ENCODE assay signal across 17 cellular contexts in the genomic region with DNA sequence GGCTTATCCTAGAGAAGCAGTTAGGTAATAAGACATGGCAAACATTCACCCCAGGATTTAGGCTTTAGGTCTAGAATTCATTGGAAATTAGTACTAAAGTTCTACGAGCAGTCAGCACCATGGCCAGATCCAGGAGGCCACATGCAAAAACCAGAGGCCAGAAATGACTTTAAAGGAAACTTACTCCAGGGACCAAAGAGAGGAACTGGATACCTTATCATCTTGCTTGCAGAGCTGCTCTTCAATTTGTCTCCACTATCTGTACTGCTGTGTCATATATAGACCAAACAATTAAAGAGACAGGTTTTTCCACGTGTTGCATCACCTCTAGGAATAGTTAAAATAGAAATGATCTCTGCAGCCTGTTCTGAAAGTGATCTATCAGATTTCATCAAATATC.
A peak's percentile ranks its signal among the peaks of the same experiment; 100 is the strongest.
DNase-seq lines count a peak whose midpoint lies in the region; ATAC-seq, FAIRE-seq and TF ChIP-seq lines count a peak whose summit lies in the region.
"Had no signal": no experiment of that assay in that cellular context is flagged by ENCODE, and none has a peak within 500 bp of the region (broad histone marks: within the 10 kb centered on the region; RNA-seq: fewer than 3 reads in every experiment).

No MANE protein-coding gene starts in this region.

- H3K4me3 ChIP-seq in SK-N-SH (ENCODE audit: low read depth in 2 of 2, low read length in 1 of 2) (no peak overlapping the region), PC-3 (ENCODE audit: low read length) (no peak overlapping the region), H1 (ENCODE audit: extremely low read depth in 1 of 4, insufficient read depth in 2 of 4, low read depth in 3 of 4, low read length in 4 of 4) (no peak overlapping the region), neural progenitor cell (no peak overlapping the region), dorsolateral prefrontal cortex (no peak overlapping the region)
- H3K4me3 ChIP-seq: lower lobe of right lung, SJSA1, thoracic aorta had no signal

- H4K20me1 ChIP-seq in SK-N-SH (ENCODE audit: insufficient read depth) (no peaks in the 10 kb centered on the region), PC-3 (ENCODE audit: low read length) (no peaks in the 10 kb centered on the region), H1 (replicated peaks in 1 of 2; ENCODE audit: control insufficient read depth in 1 of 2, insufficient read depth in 2 of 2, low read length in 2 of 2) (no peaks in the 10 kb centered on the region), neural progenitor cell (ENCODE audit: low read depth) (peaks cover 17% of the 10 kb centered on the region)

- no peak overlapping the region for H2BK5ac ChIP-seq in H1 (ENCODE audit: low read depth, low read length)

- intact Hi-C loops in PC-3 (cut with micrococcal nuclease) (no loop called here), dorsolateral prefrontal cortex (cut with DNase I) (no loop called here)

- H3K79me2 ChIP-seq in SK-N-SH (ENCODE audit: insufficient read depth) (no peaks in the 10 kb centered on the region), PC-3 (ENCODE audit: low read length) (no peaks in the 10 kb centered on the region), H1 (ENCODE audit: control insufficient read depth in 1 of 2, insufficient read depth in 2 of 2, low read length in 2 of 2) (no peaks in the 10 kb centered on the region), neural progenitor cell (ENCODE audit: low read depth) (no peaks in the 10 kb centered on the region)

- H3K9ac ChIP-seq in SK-N-SH (no peak overlapping the region), PC-3 (ENCODE audit: low read length) (no peak overlapping the region), H1 (replicated peaks in 1 of 4; ENCODE audit: extremely low read depth in 1 of 4, low read depth in 3 of 4, low read length in 3 of 4) (no peak overlapping the region), neural progenitor cell (no peak overlapping the region)

- POLR2A ChIA-PET in SK-N-SH (lab: Yijun Ruan, JAX), result no interaction called here
- POLR2A ChIA-PET in PC-3 (lab: Charles Lee; ENCODE audit: unreplicated experiment), result no interaction called here
- POLR2A ChIA-PET in H1 (lab: Charles Lee; ENCODE audit: partially characterized antibody), result no interaction called here

- H3K27me3 Mint-ChIP-seq in neural progenitor cell (ENCODE audit: insufficient read depth, low read depth), result peaks cover 19% of the 10 kb centered on the region

- H3K56ac ChIP-seq in H1 (replicated peaks; ENCODE audit: insufficient read length, low read depth, low read length), result no peak overlapping the region

- H3K27me3 ChIP-seq in SK-N-SH (ENCODE audit: insufficient read depth), result no peaks in the 10 kb centered on the region
- H3K27me3 ChIP-seq in PC-3 (ENCODE audit: low read length), result peaks cover 38% of the 10 kb centered on the region
- H3K27me3 ChIP-seq in H1 (replicated peaks in 1 of 4; ENCODE audit: control insufficient read depth in 3 of 4, extremely low read depth in 1 of 4, insufficient read depth in 3 of 4, low read length in 3 of 4), result peaks cover 0 to 15% (median 11%) of the 10 kb centered on the region in 4 experiments; a peak in 6 of 7 replicates
- peaks cover 28% of the 10 kb centered on the region for H3K27me3 ChIP-seq in neural progenitor cell
- peaks cover 0 to 33% (median 19%) of the 10 kb centered on the region in 45 donors for H3K27me3 ChIP-seq in dorsolateral prefrontal cortex

- no peak for TF ChIP-seq POLR2A in H1 (IDR thresholded peaks at IDR 0.05; ENCODE audit: control extremely low read depth in 1 of 2, low read depth in 2 of 2, low read length in 2 of 2)

- DNase-seq in SK-N-SH (no peak), PC-3 (peak; percentile 33), H1 (ENCODE audit: low read depth in 1 of 2, low spot score in 2 of 2) (no peak), neural progenitor cell (ENCODE audit: low spot score) (peak; percentile 51), dorsolateral prefrontal cortex (no peak), cortex of kidney (lab: John Stamatoyannopoulos, UW) (no peak)
- DNase-seq: activated CD8-positive, alpha-beta T cell treated with anti-CD3 and anti-CD28 coated beads, Interleukin-2, amount 10 ng/mL, durations not matched to agents 7 days and 5 days; amygdala; lower lobe of right lung; NCI-H2227 treated with DMSO at 0.1 percent for 48 hours; right cardiac atrium; stimulated activated CD4-positive, alpha-beta T cell treated with anti-CD3 and anti-CD28 coated beads, Interleukin-2, amount 100 ng/mL, for 24 hours had no signal

- H3K27ac Mint-ChIP-seq in neural progenitor cell, result no peak overlapping the region
- H3K27ac Mint-ChIP-seq: activated CD8-positive, alpha-beta T cell treated with anti-CD3 and anti-CD28 coated beads, Interleukin-2, amount 10 ng/mL, durations not matched to agents 7 days and 5 days had no signal

- no peak overlapping the region for H4K91ac ChIP-seq in H1 (replicated peaks; ENCODE audit: insufficient read length, low read length)

- H3K36me3 Mint-ChIP-seq in neural progenitor cell, result peaks cover 2% of the 10 kb centered on the region

- no peak overlapping the region for H2BK20ac ChIP-seq in H1 (ENCODE audit: low read length)

- no peak overlapping the region for H2AFZ ChIP-seq in SK-N-SH (ENCODE audit: low read depth)
- H2AFZ ChIP-seq in PC-3 (ENCODE audit: low read length), result no peak overlapping the region
- H2AFZ ChIP-seq in H1 (ENCODE audit: low read length), result no peak overlapping the region
- no peak overlapping the region for H2AFZ ChIP-seq in neural progenitor cell (replicated peaks)

- no peak overlapping the region for H3K4ac ChIP-seq in H1 (replicated peaks; ENCODE audit: insufficient read length, low read depth, low read length)

- no peak overlapping the region for H3K4me3 Mint-ChIP-seq in neural progenitor cell
- H3K4me3 Mint-ChIP-seq: activated CD8-positive, alpha-beta T cell treated with anti-CD3 and anti-CD28 coated beads, Interleukin-2, amount 10 ng/mL, durations not matched to agents 7 days and 5 days had no signal

- 0% methylated on average over 2 of the region's 2 CpGs for WGBS in SK-N-SH (ENCODE audit: low lambda C conversion rate)
- WGBS in H1 (ENCODE audit: extremely low coverage in 1 of 2, insufficient coverage in 1 of 2, insufficient read length in 1 of 2, insufficient replicate concordance in 2 of 2, low coverage in 1 of 2, low lambda C conversion rate in 2 of 2, missing lambda C conversion rate in 1 of 2), 2 experiments, result 64% methylated on average over 2 of the region's 2 CpGs; no CpG with 5 or more reads in 1 of the 2 experiments

- H2AK5ac ChIP-seq in H1 (ENCODE audit: low read depth, low read length), result no peak overlapping the region

- H3K4me2 ChIP-seq in SK-N-SH (no peak overlapping the region), PC-3 (ENCODE audit: low read length) (no peak overlapping the region), H1 (ENCODE audit: insufficient read depth in 1 of 2, low read depth in 2 of 2, low read length in 2 of 2) (no peak overlapping the region), neural progenitor cell (no peak overlapping the region)

- H3K9me3 Mint-ChIP-seq in neural progenitor cell, result peaks cover 3% of the 10 kb centered on the region

- no TSS peak for BruUV-seq in PC-3 (replicated peaks; lab: Mats Ljungman, UMichigan)

- TF ChIP-seq EP300 in SK-N-SH (IDR thresholded peaks at IDR 0.05; ENCODE audit: borderline replicate concordance in 1 of 2, low read depth in 1 of 2, low read length in 1 of 2) (no peak), H1 (IDR thresholded peaks at IDR 0.05; ENCODE audit: borderline replicate concordance in 1 of 2, low read depth in 2 of 2, low read length in 2 of 2) (no peak)

- H2BK15ac ChIP-seq in H1 (ENCODE audit: low read length), result no peak overlapping the region

- no peaks in the 10 kb centered on the region for H3K23me2 ChIP-seq in H1 (ENCODE audit: low read depth, low read length)

- H2BK120ac ChIP-seq in H1 (replicated peaks; ENCODE audit: low read depth, low read length), result no peak overlapping the region

- FAIRE-seq in H1 (lab: Jason Lieb, UNC), result peak; percentile 39
- FAIRE-seq: TTC549 had no signal

- no peaks in the 10 kb centered on the region for H3K79me1 ChIP-seq in H1 (ENCODE audit: low read depth, low read length)

- no peaks in the 10 kb centered on the region for H3K9me3 ChIP-seq in SK-N-SH
- no peaks in the 10 kb centered on the region for H3K9me3 ChIP-seq in PC-3 (ENCODE audit: low read length)
- H3K9me3 ChIP-seq in H1 (ENCODE audit: insufficient read depth in 2 of 2, low read depth in 1 of 2, low read length in 1 of 2), result no peaks in the 10 kb centered on the region
- no peaks in the 10 kb centered on the region for H3K9me3 ChIP-seq in neural progenitor cell (ENCODE audit: low read depth)
- H3K9me3 ChIP-seq: lower lobe of right lung, SJSA1, thoracic aorta had no signal

- no peak overlapping the region for H4K8ac ChIP-seq in H1 (ENCODE audit: extremely low read depth, insufficient read depth, low read length)

- no peak overlapping the region for H2BK12ac ChIP-seq in H1 (ENCODE audit: low read depth, low read length)

- no peak overlapping the region for H3K14ac ChIP-seq in H1 (ENCODE audit: insufficient read length)

- H3K36me3 ChIP-seq in SK-N-SH (replicated peaks in 1 of 2; ENCODE audit: control insufficient read depth in 1 of 2, insufficient read depth in 2 of 2, low read length in 1 of 2), result no peaks in the 10 kb centered on the region
- H3K36me3 ChIP-seq in PC-3 (ENCODE audit: low read depth, low read length), result no peaks in the 10 kb centered on the region
- H3K36me3 ChIP-seq in H1 (ENCODE audit: control insufficient read depth in 2 of 4, insufficient read depth in 4 of 4, low read length in 3 of 4), result no peaks in the 10 kb centered on the region; a peak in 1 of 8 replicates
- H3K36me3 ChIP-seq in neural progenitor cell, result no peaks in the 10 kb centered on the region
- H3K36me3 ChIP-seq: lower lobe of right lung, SJSA1, thoracic aorta had no signal

- H3K18ac ChIP-seq in H1 (ENCODE audit: extremely low read depth, low read length), result no peak overlapping the region

- H3K23ac ChIP-seq in H1 (ENCODE audit: insufficient read length), result no peak overlapping the region

- H3K4me1 ChIP-seq in SK-N-SH (ENCODE audit: control insufficient read depth in 1 of 2, insufficient read depth in 2 of 2, low read depth in 1 of 2, low read length in 1 of 2) (no peaks in the 10 kb centered on the region), PC-3 (ENCODE audit: insufficient read depth, low read length) (no peaks in the 10 kb centered on the region), H1 (replicated peaks in 1 of 4; ENCODE audit: control insufficient read depth in 3 of 4, insufficient read depth in 4 of 4, low read length in 3 of 4) (peaks cover 0 to 5% (median under 1%) of the 10 kb centered on the region in 4 experiments; a peak in 2 of 7 replicates), neural progenitor cell (no peaks in the 10 kb centered on the region)
- H3K4me1 ChIP-seq: lower lobe of right lung, SJSA1 had no signal

- CTCF ChIA-PET in SK-N-SH (lab: Yijun Ruan, JAX) (interaction anchor here (0.9 kb wide), 1 partner anchor 25 kb away, joined by 3 read pairs; no protein-coding TSS in a partner anchor), PC-3 (lab: Charles Lee) (no interaction called here), H1 (lab: Charles Lee; ENCODE audit: partially characterized antibody) (interaction anchor here (0.7 to 2.7 kb wide), 8 partner anchors 24 to 170 kb away, joined by 3 to 13 read pairs (median 3); no protein-coding TSS in a partner anchor)

- peaks cover 7% of the 10 kb centered on the region for H3K4me1 Mint-ChIP-seq in neural progenitor cell

- no peak overlapping the region for H4K5ac ChIP-seq in H1 (ENCODE audit: insufficient read length, low read depth, low read length)

- TF ChIP-seq RAD21 in SK-N-SH (IDR thresholded peaks at IDR 0.05; ENCODE audit: low read length), result no peak
- TF ChIP-seq RAD21 in H1 (IDR thresholded peaks at IDR 0.05 in 1 of 2, conservative IDR thresholded peaks at IDR 0.05 in 1 of 2; ENCODE audit: low read depth in 2 of 2, low read length in 2 of 2), result no peak

- no peaks in the 10 kb centered on the region for H3K9me2 ChIP-seq in SK-N-SH
- peaks cover 5% of the 10 kb centered on the region; the same call in 1 of the 2 replicates for H3K9me2 ChIP-seq in PC-3 (replicated peaks; ENCODE audit: low read length)

- TF ChIP-seq CTCF in SK-N-SH (IDR thresholded peaks at IDR 0.05) (no peak), PC-3 (conservative IDR thresholded peaks at IDR 0.05; ENCODE audit: low read depth, low read length) (no peak), H1 (IDR thresholded peaks at IDR 0.05; ENCODE audit: control extremely low read depth in 1 of 3, insufficient read depth in 1 of 3, low read depth in 1 of 3, low read length in 3 of 3) (no peak), neural progenitor cell (IDR thresholded peaks at IDR 0.05) (no peak), dorsolateral prefrontal cortex (IDR thresholded peaks at IDR 0.05 in 54 of 56, conservative IDR thresholded peaks at IDR 0.05 in 2 of 56; ENCODE audit: low read depth in 1 of 56, partially characterized antibody in 56 of 56) (no peak)

- no peak overlapping the region for H3K27ac ChIP-seq in SK-N-SH (ENCODE audit: low read depth in 2 of 2, low read length in 1 of 2)
- H3K27ac ChIP-seq in PC-3 (ENCODE audit: low read length), result no peak overlapping the region
- no peak overlapping the region for H3K27ac ChIP-seq in H1 (ENCODE audit: low read depth, low read length)
- H3K27ac ChIP-seq in neural progenitor cell, result no peak overlapping the region
- no peak overlapping the region for H3K27ac ChIP-seq in dorsolateral prefrontal cortex
- H3K27ac ChIP-seq: lower lobe of right lung, SJSA1, thoracic aorta had no signal

- H3F3A ChIP-seq in SK-N-SH (replicated peaks; ENCODE audit: insufficient read depth), result no peaks in the 10 kb centered on the region
- no peaks in the 10 kb centered on the region for H3F3A ChIP-seq in PC-3 (ENCODE audit: low read length, unreplicated experiment)
- H3F3A ChIP-seq in neural progenitor cell (ENCODE audit: low read depth), result no peaks in the 10 kb centered on the region

- no peak for ATAC-seq in SK-N-SH treated with all-trans-retinoic acid at 6 μM for 48 hours
- no peak for ATAC-seq in PC-3
- ATAC-seq in GM21786 (IDR thresholded peaks at IDR 0.05; ENCODE audit: unreplicated experiment), result no peak
- ATAC-seq: activated CD8-positive, alpha-beta T cell treated with anti-CD3 and anti-CD28 coated beads, Interleukin-2, amount 10 ng/mL, durations not matched to agents 7 days and 5 days; lower lobe of right lung; right cardiac atrium had no signal

Comparison
In these comparisons a context has a peak if more than half of its experiments do, and no peak if none do; other contexts are left out.
1. DNase-seq: peak in PC-3 (single experiment) and neural progenitor cell (single experiment); none in SK-N-SH (single experiment), H1 (0 of 2), dorsolateral prefrontal cortex (0 of 10) and cortex of kidney (single experiment).